ENCODE assay signal across 1 cellular context in genomic region chr13:99288069-99288468, GRCh38.
TF ChIP-seq lines count a peak whose summit lies in the region.

No MANE protein-coding gene starts in this region.

TF ChIP-seq in WTC11, 78 proteins besides CTCF, POLR2A, EP300 and RAD21 (continued from another document):
- TF ChIP-seq E2F1 (CRISPR knock-in tag; IDR thresholded peaks at IDR 0.05) (no peak), AFF4 (CRISPR knock-in tag; IDR thresholded peaks at IDR 0.05; ENCODE audit: borderline replicate concordance) (no peak), ZMAT4 (CRISPR knock-in tag; IDR thresholded peaks at IDR 0.05) (no peak), JUN (CRISPR knock-in tag; IDR thresholded peaks at IDR 0.05) (no peak)
